ENCODE assay signal across 8 cellular contexts in genomic region chr12:48183091-48183875, GRCh38. TPM values are rescaled to one million over a fixed set of nuclear protein-coding genes. Genes with fewer than 3 reads are reported as not detected.
DNase-seq lines count a peak whose midpoint lies in the region; ATAC-seq and TF ChIP-seq lines count a peak whose summit lies in the region.

TSS of gene CCDC184 (plus strand) at chr12:48183644. CDS start at chr12:48184123, 479 bp downstream.

- peak; percentile 44 for ATAC-seq in GM18861 (IDR thresholded peaks at IDR 0.05; ENCODE audit: unreplicated experiment)
- ATAC-seq in HG03108 (IDR thresholded peaks at IDR 0.05; ENCODE audit: unreplicated experiment), result peak; percentile 66
- ATAC-seq in activated CD8-positive, alpha-beta T cell treated with anti-CD3 and anti-CD28 coated beads, Interleukin-2, amount 10 ng/mL, durations not matched to agents 7 days and 5 days, result peak; percentile 78
- peak; percentile 75 for ATAC-seq in lung (ENCODE audit: insufficient read depth, low FRiP score)

- H3K9me3 ChIP-seq in lung (ENCODE audit: control insufficient read depth in 2 of 2, insufficient read depth in 1 of 2, low read length in 1 of 2), result no peaks in the 10 kb centered on the region

- H2AFZ ChIP-seq in ACC112 (ENCODE audit: low read length, unreplicated experiment), result peak within 1 kb of the TSS; percentile 97

- peaks cover 13% of the 10 kb centered on the region for H3K4me1 Mint-ChIP-seq in activated CD8-positive, alpha-beta T cell treated with anti-CD3 and anti-CD28 coated beads, Interleukin-2, amount 10 ng/mL, durations not matched to agents 7 days and 5 days (ENCODE audit: low read depth)

- no peaks in the 10 kb centered on the region for H3K79me2 ChIP-seq in ACC112 (ENCODE audit: control insufficient read depth, insufficient read depth, low read length, unreplicated experiment)

- H3K36me3 ChIP-seq in ACC112 (ENCODE audit: insufficient read depth, low read length) (no peaks in the 10 kb centered on the region), lung (ENCODE audit: control insufficient read depth in 2 of 2, insufficient read depth in 2 of 2, low read length in 2 of 2) (no peaks in the 10 kb centered on the region)

- no peaks in the 10 kb centered on the region for H3K36me3 Mint-ChIP-seq in activated CD8-positive, alpha-beta T cell treated with anti-CD3 and anti-CD28 coated beads, Interleukin-2, amount 10 ng/mL, durations not matched to agents 7 days and 5 days (ENCODE audit: low read depth)

- CTCF ChIA-PET in activated CD8-positive, alpha-beta T cell treated with anti-CD3 and anti-CD28 coated beads, Interleukin-2, amount 10 ng/mL, durations not matched to agents 7 days and 5 days (lab: Charles Lee), result interaction anchor here (0.6 to 5.9 kb wide), 25 partner anchors 9 to 437 kb away, joined by 3 to 79 read pairs (median 4); partner anchors contain the start of genes ASB8, PFKM, SENP1 and TMEM106C

- H3K27me3 Mint-ChIP-seq in activated CD8-positive, alpha-beta T cell treated with anti-CD3 and anti-CD28 coated beads, Interleukin-2, amount 10 ng/mL, durations not matched to agents 7 days and 5 days (ENCODE audit: low read depth), result peaks cover 72% of the 10 kb centered on the region

- H3K4me3 Mint-ChIP-seq in activated CD8-positive, alpha-beta T cell treated with anti-CD3 and anti-CD28 coated beads, Interleukin-2, amount 10 ng/mL, durations not matched to agents 7 days and 5 days, result peak within 1 kb of the TSS; percentile 89

- POLR2A ChIA-PET in activated CD8-positive, alpha-beta T cell treated with anti-CD3 and anti-CD28 coated beads, Interleukin-2, amount 10 ng/mL, durations not matched to agents 7 days and 5 days (lab: Charles Lee), result interaction anchor here (0.8 to 1.2 kb wide), 6 partner anchors 14 to 167 kb away, joined by 3 to 8 read pairs (median 4); partner anchors contain the start of genes ASB8 and ZNF641

- TF ChIP-seq CTCF in lung (IDR thresholded peaks at IDR 0.05; ENCODE audit: control extremely low read depth, extremely low read depth), result no peak

- H3K4me3 ChIP-seq in ACC112 (ENCODE audit: low read depth, low read length) (peak within 1 kb of the TSS; percentile 78), lung (peak within 1 kb of the TSS; percentile 52)

- 0 to 1% methylated on average over 58 to 61 of the region's 61 CpGs for WGBS in lung, 2 donors

- peak within 1 kb of the TSS; percentile 41 for H3K27ac Mint-ChIP-seq in activated CD8-positive, alpha-beta T cell treated with anti-CD3 and anti-CD28 coated beads, Interleukin-2, amount 10 ng/mL, durations not matched to agents 7 days and 5 days

- H3K27me3 ChIP-seq in ACC112 (ENCODE audit: insufficient read depth, low read length), result peaks cover 54% of the 10 kb centered on the region
- H3K27me3 ChIP-seq in lung (ENCODE audit: control insufficient read depth, insufficient read depth), result no peaks in the 10 kb centered on the region

- H3K4me1 ChIP-seq in ACC112 (ENCODE audit: control insufficient read depth, insufficient read depth, low read length, unreplicated experiment) (peaks cover 2% of the 10 kb centered on the region), lung (ENCODE audit: control insufficient read depth in 2 of 2, insufficient read depth in 2 of 2, low read length in 2 of 2) (peaks cover 5% of the 10 kb centered on the region in 2 donors)

- H3K27ac ChIP-seq in ACC112 (ENCODE audit: low read depth, low read length), result peak within 1 kb of the TSS; percentile 18; the same call in 1 of the 2 replicates
- no peak within 1 kb of the TSS for H3K27ac ChIP-seq in lung (ENCODE audit: low read depth in 1 of 2, low read length in 1 of 2)

- DNase-seq in NCI-H510A treated with DMSO at 0.1 percent for 48 hours (lab: John Stamatoyannopoulos, UW) (peak; percentile 58), lung (ENCODE audit: low spot score) (peak; percentile 65)
- DNase-seq in activated CD8-positive, alpha-beta T cell treated with anti-CD3 and anti-CD28 coated beads, Interleukin-2, amount 10 ng/mL, durations not matched to agents 7 days and 5 days, result peak; percentile 78
- DNase-seq in effector CD4-positive, alpha-beta T cell, result peak; percentile 69
- DNase-seq in stimulated activated CD4-positive, alpha-beta T cell treated with anti-CD3 and anti-CD28 coated beads, TNF-alpha, amount 100 ng/mL, for 24 hours (ENCODE audit: low read depth in 3 of 3), result peak; percentile 51 to 59 (median 55)

- H3K9me3 Mint-ChIP-seq in activated CD8-positive, alpha-beta T cell treated with anti-CD3 and anti-CD28 coated beads, Interleukin-2, amount 10 ng/mL, durations not matched to agents 7 days and 5 days (ENCODE audit: insufficient read depth), result no peaks in the 10 kb centered on the region

RNA-seq across cellular contexts. Expression of gene CCDC184, which starts in this region (rescaled TPM):
- 1 to 10 TPM; 1.4 to 1.5 TPM for total RNA-seq in activated CD8-positive, alpha-beta T cell treated with anti-CD3 and anti-CD28 coated beads, Interleukin-2, amount 10 ng/mL, durations not matched to agents 7 days and 5 days
- 1 to 10 TPM in 1 of 2 donors, under 1 TPM in 1; 0.51 to 3.0 TPM for total RNA-seq in lung
- 1 to 10 TPM in 1 of 2 donors, under 1 TPM in 1; 0.63 to 1.4 TPM for polyA plus RNA-seq in lung
